ENCODE assay signal across 28 cellular contexts in genomic region chr19:47005164-47005641, GRCh38. TPM values are rescaled to one million over a fixed set of nuclear protein-coding genes. Genes with fewer than 3 reads are reported as not detected.
DNase-seq lines count a peak whose midpoint lies in the region; ATAC-seq, FAIRE-seq and TF ChIP-seq lines count a peak whose summit lies in the region.
"Had no signal": no experiment of that assay in that cellular context is flagged by ENCODE, and none has a peak within 500 bp of the region (broad histone marks: within the 10 kb centered on the region; RNA-seq: fewer than 3 reads in every experiment).

No MANE protein-coding gene starts in this region.

- CTCF ChIA-PET in activated naive CD4-positive, alpha-beta T cell treated with anti-CD3 and anti-CD28 coated beads for 36 hours (lab: Charles Lee): no interaction called here

- H3K36me3 ChIP-seq in H7 (replicated peaks; ENCODE audit: control insufficient read depth, insufficient read depth, low read length) (peaks cover 3% of the 10 kb centered on the region; the same call in 1 of the 2 replicates), SK-N-MC (ENCODE audit: insufficient read depth, low read length) (peaks cover 8% of the 10 kb centered on the region; the same call in 1 of the 2 replicates), neuronal stem cell (replicated peaks in 1 of 2; ENCODE audit: control insufficient read depth in 2 of 2, insufficient read depth in 2 of 2, low read length in 2 of 2) (peaks cover 20 to 25% of the 10 kb centered on the region in 2 donors)
- H3K36me3 ChIP-seq: ovary had no signal

- no peak overlapping the region for H3K4ac ChIP-seq in neuronal stem cell (ENCODE audit: low read length)

- H2AK5ac ChIP-seq in neuronal stem cell (ENCODE audit: low read depth, low read length): no peak overlapping the region

- no peaks in the 10 kb centered on the region for H3K27me3 ChIP-seq in H7 (ENCODE audit: control insufficient read depth, insufficient read depth, low read length)
- no peaks in the 10 kb centered on the region for H3K27me3 ChIP-seq in neuronal stem cell (ENCODE audit: control insufficient read depth in 3 of 3, insufficient read depth in 3 of 3, low read depth in 1 of 3, low read length in 3 of 3)
- H3K27me3 ChIP-seq: ovary, Peyer's patch had no signal

- no peak overlapping the region for H3K4me3 ChIP-seq in H7 (ENCODE audit: insufficient read depth, low read depth, low read length)
- no peak overlapping the region for H3K4me3 ChIP-seq in SK-N-MC
- peak overlapping the region in 1 of 2 donors; percentile 32 for H3K4me3 ChIP-seq in neuronal stem cell (ENCODE audit: low read length in 2 of 2)
- H3K4me3 ChIP-seq: BLaER1, coronary artery, ovary, Peyer's patch, tibial nerve had no signal

- H4K91ac ChIP-seq in neuronal stem cell (ENCODE audit: low read depth, low read length, poor library complexity): no peak overlapping the region

- no peak overlapping the region for H3K27ac Mint-ChIP-seq in activated naive CD4-positive, alpha-beta T cell treated with anti-CD3 and anti-CD28 coated beads for 36 hours
- H3K27ac Mint-ChIP-seq: activated CD4-positive, alpha-beta T cell treated with anti-CD3 and anti-CD28 coated beads, Interleukin-2, amount 10 ng/mL, durations not matched to agents 24 days and 14 days; activated naive CD8-positive, alpha-beta T cell treated with anti-CD3 and anti-CD28 coated beads, Interleukin-2, amount 10 ng/mL, durations not matched to agents 7 days and 5 days; natural killer cell treated with Interleukin-12 subunit alpha and Interleukin-12 subunit beta and Interleukin-15 and Interleukin-18, amount 100 ng/mL, for 72 hours had no signal

- H3K27ac ChIP-seq in SK-N-MC: peak overlapping the region; percentile 1; the same call in 1 of the 2 replicates
- H3K27ac ChIP-seq in neuronal stem cell (replicated peaks; ENCODE audit: low read length): no peak overlapping the region
- H3K27ac ChIP-seq: BLaER1, coronary artery, ovary, Peyer's patch, tibial nerve had no signal

- H3K27me3 Mint-ChIP-seq in activated naive CD4-positive, alpha-beta T cell treated with anti-CD3 and anti-CD28 coated beads for 36 hours (ENCODE audit: low read depth): peaks cover 6% of the 10 kb centered on the region

- no peak overlapping the region for H3K9ac ChIP-seq in SK-N-MC (ENCODE audit: insufficient read length)
- no peak overlapping the region for H3K9ac ChIP-seq in neuronal stem cell (ENCODE audit: low read depth, low read length, poor library complexity)
- H3K9ac ChIP-seq: BLaER1 had no signal

- H3K23ac ChIP-seq in neuronal stem cell (ENCODE audit: low read depth, low read length, poor library complexity): peak overlapping the region; percentile 95

- no peak overlapping the region for H2AFZ ChIP-seq in neuronal stem cell (ENCODE audit: low read length)

- peak overlapping the region; percentile 6 for H2BK12ac ChIP-seq in neuronal stem cell (ENCODE audit: low read length)

- H2BK120ac ChIP-seq in neuronal stem cell (ENCODE audit: low read depth, low read length): no peak overlapping the region

- no peaks in the 10 kb centered on the region for H3K9me3 Mint-ChIP-seq in activated naive CD4-positive, alpha-beta T cell treated with anti-CD3 and anti-CD28 coated beads for 36 hours
- H3K9me3 Mint-ChIP-seq: activated CD4-positive, alpha-beta T cell treated with anti-CD3 and anti-CD28 coated beads, Interleukin-2, amount 10 ng/mL, durations not matched to agents 24 days and 14 days; activated naive CD8-positive, alpha-beta T cell treated with anti-CD3 and anti-CD28 coated beads, Interleukin-2, amount 10 ng/mL, durations not matched to agents 7 days and 5 days; natural killer cell treated with Interleukin-12 subunit alpha and Interleukin-12 subunit beta and Interleukin-15 and Interleukin-18, amount 100 ng/mL, for 72 hours had no signal

- H3K4me3 Mint-ChIP-seq in activated naive CD4-positive, alpha-beta T cell treated with anti-CD3 and anti-CD28 coated beads for 36 hours: no peak overlapping the region
- H3K4me3 Mint-ChIP-seq: activated CD4-positive, alpha-beta T cell treated with anti-CD3 and anti-CD28 coated beads, Interleukin-2, amount 10 ng/mL, durations not matched to agents 24 days and 14 days; activated naive CD8-positive, alpha-beta T cell treated with anti-CD3 and anti-CD28 coated beads, Interleukin-2, amount 10 ng/mL, durations not matched to agents 7 days and 5 days; natural killer cell treated with Interleukin-12 subunit alpha and Interleukin-12 subunit beta and Interleukin-15 and Interleukin-18, amount 100 ng/mL, for 72 hours had no signal

- ATAC-seq in GM21786 (IDR thresholded peaks at IDR 0.05; ENCODE audit: unreplicated experiment): no peak

- H3K14ac ChIP-seq in neuronal stem cell (ENCODE audit: low read length): no peak overlapping the region

- peaks cover 2% of the 10 kb centered on the region for H3K79me1 ChIP-seq in neuronal stem cell (ENCODE audit: low read depth, low read length)

- H2BK5ac ChIP-seq in neuronal stem cell (ENCODE audit: low read length): no peak overlapping the region

- H3K18ac ChIP-seq in neuronal stem cell (ENCODE audit: low read length): peak overlapping the region; percentile 19

- H2BK15ac ChIP-seq in neuronal stem cell (ENCODE audit: low read length): no peak overlapping the region

- no peaks in the 10 kb centered on the region for H3K36me3 Mint-ChIP-seq in activated naive CD4-positive, alpha-beta T cell treated with anti-CD3 and anti-CD28 coated beads for 36 hours (ENCODE audit: low read depth)
- H3K36me3 Mint-ChIP-seq: natural killer cell treated with Interleukin-12 subunit alpha and Interleukin-12 subunit beta and Interleukin-15 and Interleukin-18, amount 100 ng/mL, for 72 hours had no signal

- peak overlapping the region; percentile 93 for H4K8ac ChIP-seq in neuronal stem cell (ENCODE audit: low read depth, low read length)

- WGBS in neuronal stem cell (ENCODE audit: extremely low coverage in 2 of 2, insufficient read length in 2 of 2, insufficient replicate concordance in 1 of 2), 2 donors: no CpG with 5 or more reads among the region's 15 CpGs

- FAIRE-seq in GM12891 (lab: Jason Lieb, UNC): no peak
- FAIRE-seq: keratinocyte had no signal

- peak; percentile 81 for DNase-seq in H7
- no peak for DNase-seq in SK-N-MC (ENCODE audit: low read depth, low spot score)
- DNase-seq in kidney glomerular epithelial cell (lab: John Stamatoyannopoulos, UW): peak; percentile 6
- no peak for DNase-seq in neuronal stem cell (ENCODE audit: low spot score)
- DNase-seq in activated naive CD4-positive, alpha-beta T cell treated with anti-CD3 and anti-CD28 coated beads for 36 hours: no peak
- no peak for DNase-seq in GM12891 (ENCODE audit: insufficient read length, low spot score)
- no peak for DNase-seq in 8988T
- DNase-seq: activated CD4-positive, alpha-beta T cell treated with anti-CD3 and anti-CD28 coated beads, Interleukin-2, amount 10 ng/mL, durations not matched to agents 24 days and 14 days; activated gamma-delta T cell; activated naive CD8-positive, alpha-beta T cell treated with anti-CD3 and anti-CD28 coated beads, Interleukin-2, amount 10 ng/mL, durations not matched to agents 7 days and 5 days; activated T-cell treated with anti-CD3 and anti-CD28 coated beads, Interleukin-2, amount 50 U/mL, for 1 hour; Caco-2; caudate nucleus; effector memory CD4-positive, alpha-beta T cell; head of caudate nucleus; KG1; NCI-H1105 treated with DMSO at 0.1 percent for 48 hours; NCI-H1930; ovary; stimulated activated CD4-positive, alpha-beta T cell treated with anti-CD3 and anti-CD28 coated beads, Interleukin-4, amount 100 ng/mL, for 24 hours had no signal

- TF ChIP-seq POLR2A in GM12891 (IDR thresholded peaks at IDR 0.05; ENCODE audit: low read depth, low read length): no peak

- H3K4me2 ChIP-seq in neuronal stem cell (ENCODE audit: insufficient read depth, low read length, poor library complexity, severe bottlenecking): no peak overlapping the region
- H3K4me2 ChIP-seq: BLaER1 had no signal

- H3K4me1 Mint-ChIP-seq in activated naive CD4-positive, alpha-beta T cell treated with anti-CD3 and anti-CD28 coated beads for 36 hours (ENCODE audit: low read depth): no peaks in the 10 kb centered on the region
- H3K4me1 Mint-ChIP-seq: activated CD4-positive, alpha-beta T cell treated with anti-CD3 and anti-CD28 coated beads, Interleukin-2, amount 10 ng/mL, durations not matched to agents 24 days and 14 days had no signal

- H3K9me3 ChIP-seq in SK-N-MC (ENCODE audit: low read depth, low read length) (no peaks in the 10 kb centered on the region), neuronal stem cell (replicated peaks in 1 of 2; ENCODE audit: control insufficient read depth in 2 of 2, insufficient read depth in 1 of 2, low read depth in 1 of 2, low read length in 2 of 2) (peaks cover 5 to 7% of the 10 kb centered on the region in 2 donors)
- H3K9me3 ChIP-seq: Caco-2, ovary, Peyer's patch had no signal

- H3K4me1 ChIP-seq in neuronal stem cell (ENCODE audit: control insufficient read depth in 2 of 2, insufficient read depth in 1 of 2, low read depth in 1 of 2, low read length in 2 of 2): peaks cover 13 to 23% of the 10 kb centered on the region in 2 donors
- H3K4me1 ChIP-seq: BLaER1, Caco-2 had no signal

- intact Hi-C loops in activated naive CD4-positive, alpha-beta T cell treated with anti-CD3 and anti-CD28 coated beads for 36 hours (cut with micrococcal nuclease): no loop called here

TF ChIP-seq in GM12891, 5 proteins besides CTCF, POLR2A, EP300 and RAD21:
- TF ChIP-seq POU2F2 (IDR thresholded peaks at IDR 0.05; ENCODE audit: low read depth, low read length) (no peak), TAF1 (IDR thresholded peaks at IDR 0.05; ENCODE audit: low read depth, low read length) (no peak), SPI1 (IDR thresholded peaks at IDR 0.05; ENCODE audit: low read depth, low read length) (no peak), PAX5 (IDR thresholded peaks at IDR 0.05; ENCODE audit: insufficient read depth, low read length, severe bottlenecking) (no peak), POLR2AphosphoS5 (IDR thresholded peaks at IDR 0.05; ENCODE audit: low read depth, low read length) (no peak)

RNA-seq across cellular contexts. Expression of gene NPAS1, which starts 14.4 kb away (rescaled TPM):
- 3.2 and 6.1 TPM in 2 replicates for total RNA-seq in H7 (2014; rRNA removed; shearing (Covaris generic))
- polyA plus RNA-seq in neuronal stem cell (2013, experiment 1 of 2): 4.9 TPM
- polyA plus RNA-seq in neuronal stem cell (2013, experiment 2 of 2): 4.7 TPM
- under 1 TPM in 1 of 2 experiments, not detected in 1; 0.21 TPM for total RNA-seq in activated naive CD4-positive, alpha-beta T cell treated with anti-CD3 and anti-CD28 coated beads for 36 hours
- 0.87 TPM for polyA plus RNA-seq in GM12891 (2012; ENCODE audit: low read depth, missing spikeins)
- total RNA-seq: HT1080; natural killer cell treated with Interleukin-12 subunit alpha and Interleukin-12 subunit beta and Interleukin-15 and Interleukin-18, amount 100 ng/mL, for 72 hours; Peyer's patch had no signal

RNA-seq across cellular contexts. Expression of gene TMEM160, which starts 43.2 kb away (rescaled TPM):
- total RNA-seq in H7 (2014; rRNA removed; shearing (Covaris generic)): 127 and 173 TPM in 2 replicates
- polyA plus RNA-seq in neuronal stem cell (2013, experiment 1 of 2): 49.2 TPM
- polyA plus RNA-seq in neuronal stem cell (2013, experiment 2 of 2): 45.0 TPM
- total RNA-seq in activated naive CD4-positive, alpha-beta T cell treated with anti-CD3 and anti-CD28 coated beads for 36 hours: 10 to 100 TPM; 54.8 to 56.6 TPM
- polyA plus RNA-seq in GM12891 (2012; ENCODE audit: low read depth, missing spikeins): 12.8 TPM

Comparison
In these comparisons a context has a peak if more than half of its experiments do, and no peak if none do; other contexts are left out.
1. DNase-seq: peak in H7 (single experiment) and kidney glomerular epithelial cell (single experiment); none in SK-N-MC (single experiment), neuronal stem cell (single experiment), activated naive CD4-positive, alpha-beta T cell treated with anti-CD3 and anti-CD28 coated beads for 36 hours (single experiment), GM12891 (single experiment) and 8988T (single experiment).